In genomic region chr9:129897263-129897662, GRCh38 we compare ENCODE assay signal across 18 cellular contexts.
DNase-seq lines count a peak whose midpoint lies in the region; ATAC-seq and TF ChIP-seq lines count a peak whose summit lies in the region.
"Had no signal": no experiment of that assay in that cellular context is flagged by ENCODE, and none has a peak within 500 bp of the region (broad histone marks: within the 10 kb centered on the region; RNA-seq: fewer than 3 reads in every experiment).

No MANE protein-coding gene starts in this region.

- no peak for DNase-seq in activated T-cell treated with anti-CD3 and anti-CD28 coated beads, Interleukin-2, amount 50 U/mL, for 24 hours
- DNase-seq in activated T-cell treated with anti-CD3 and anti-CD28 coated beads, Interleukin-2, amount 50 U/mL, for 48 hours, result no peak
- DNase-seq in activated naive CD8-positive, alpha-beta T cell treated with anti-CD3 and anti-CD28 coated beads, Interleukin-2, amount 10 ng/mL, durations not matched to agents 7 days and 5 days, result no peak
- no peak for DNase-seq in stimulated activated effector memory CD8-positive, alpha-beta T cell treated with anti-CD3 and anti-CD28 coated beads, Interleukin-12 subunit alpha, Interleukin-12 subunit beta, amount 100 ng/mL, for 72 hours (ENCODE audit: low spot score in 2 of 2)
- DNase-seq in left lung, result no peak
- no peak for DNase-seq in NCI-H2081 treated with DMSO at 0.1 percent for 48 hours (lab: John Stamatoyannopoulos, UW)
- DNase-seq in CD14-positive monocyte (ENCODE audit: low spot score), result no peak
- DNase-seq: ACHN; DMS53; HFFc6; hypothalamus; islet precursor cell; NCI-H1417; NCI-H524 treated with DMSO at 0.1 percent for 48 hours; right cardiac atrium; stimulated activated CD8-positive, alpha-beta memory T cell treated with anti-CD3 and anti-CD28 coated beads, Interleukin-4, amount 100 ng/mL, for 48 hours had no signal

- no peaks in the 10 kb centered on the region for H3K9me3 ChIP-seq in KOPT-K1 (ENCODE audit: insufficient read depth, low read length, poor library complexity, severe bottlenecking)
- H3K9me3 ChIP-seq in left lung, result no peaks in the 10 kb centered on the region

- no peaks in the 10 kb centered on the region for H3K9me3 Mint-ChIP-seq in activated T-cell treated with anti-CD3 and anti-CD28 coated beads, Interleukin-2, amount 50 U/mL, for 24 hours
- H3K9me3 Mint-ChIP-seq in activated naive CD8-positive, alpha-beta T cell treated with anti-CD3 and anti-CD28 coated beads, Interleukin-2, amount 10 ng/mL, durations not matched to agents 7 days and 5 days, result no peaks in the 10 kb centered on the region
- H3K9me3 Mint-ChIP-seq in stimulated activated effector memory CD8-positive, alpha-beta T cell treated with anti-CD3 and anti-CD28 coated beads, Interleukin-12 subunit alpha, Interleukin-12 subunit beta, amount 100 ng/mL, for 72 hours, result no peaks in the 10 kb centered on the region
- peaks cover 0 to 5% (median 2%) of the 10 kb centered on the region in 7 donors for H3K9me3 Mint-ChIP-seq in CD14-positive monocyte
- H3K9me3 Mint-ChIP-seq: HFFc6 had no signal

- no peak for ATAC-seq in activated naive CD8-positive, alpha-beta T cell treated with anti-CD3 and anti-CD28 coated beads, Interleukin-2, amount 10 ng/mL, durations not matched to agents 7 days and 5 days (ENCODE audit: low read depth)
- ATAC-seq in stimulated activated effector memory CD8-positive, alpha-beta T cell treated with anti-CD3 and anti-CD28 coated beads, Interleukin-12 subunit alpha, Interleukin-12 subunit beta, amount 100 ng/mL, for 72 hours, result no peak
- no peak for ATAC-seq in left lung

- H3K36me3 ChIP-seq in KOPT-K1 (ENCODE audit: insufficient read depth, low read length) (peaks cover 73% of the 10 kb centered on the region), left lung (peaks cover 0 to 66% of the 10 kb centered on the region in 2 donors)

- H3K27ac ChIP-seq in KOPT-K1 (ENCODE audit: low read depth, low read length, poor library complexity, severe bottlenecking) (peak overlapping the region; percentile 100), left lung (no peak overlapping the region)
- H3K27ac ChIP-seq: C4-2B had no signal

- TF ChIP-seq CTCF in left lung (IDR thresholded peaks at IDR 0.05) (no peak), CD14-positive monocyte (IDR thresholded peaks at IDR 0.05) (no peak)

- no peak overlapping the region for H3K4me3 ChIP-seq in left lung

- peaks cover 0 to 27% of the 10 kb centered on the region in 2 donors for H3K4me1 ChIP-seq in left lung

- intact Hi-C loops in left lung (cut with DNase I), result no loop called here
- intact Hi-C loops in CD14-positive monocyte (cut with micrococcal nuclease), result no loop called here

- POLR2A ChIA-PET in activated naive CD8-positive, alpha-beta T cell treated with anti-CD3 and anti-CD28 coated beads, Interleukin-2, amount 10 ng/mL, durations not matched to agents 7 days and 5 days (lab: Charles Lee), result interaction anchor here (0.6 to 1.8 kb wide), 2 partner anchors 8 to 51 kb away, joined by 3 to 9 read pairs; no protein-coding TSS in a partner anchor

- H3K27me3 Mint-ChIP-seq in activated T-cell treated with anti-CD3 and anti-CD28 coated beads, Interleukin-2, amount 50 U/mL, for 24 hours, result no peaks in the 10 kb centered on the region
- no peaks in the 10 kb centered on the region for H3K27me3 Mint-ChIP-seq in activated naive CD8-positive, alpha-beta T cell treated with anti-CD3 and anti-CD28 coated beads, Interleukin-2, amount 10 ng/mL, durations not matched to agents 7 days and 5 days
- peaks cover 0 to 3% (median 1%) of the 10 kb centered on the region in 3 donors for H3K27me3 Mint-ChIP-seq in CD14-positive monocyte (ENCODE audit: low read depth in 3 of 3)

- H3K27me3 ChIP-seq in left lung, result no peaks in the 10 kb centered on the region

- H3K27ac Mint-ChIP-seq in activated T-cell treated with anti-CD3 and anti-CD28 coated beads, Interleukin-2, amount 50 U/mL, for 24 hours, result peak overlapping the region; percentile 100
- H3K27ac Mint-ChIP-seq in activated naive CD8-positive, alpha-beta T cell treated with anti-CD3 and anti-CD28 coated beads, Interleukin-2, amount 10 ng/mL, durations not matched to agents 7 days and 5 days, result peak overlapping the region; percentile 30
- peak overlapping the region; percentile 88 for H3K27ac Mint-ChIP-seq in stimulated activated effector memory CD8-positive, alpha-beta T cell treated with anti-CD3 and anti-CD28 coated beads, Interleukin-12 subunit alpha, Interleukin-12 subunit beta, amount 100 ng/mL, for 72 hours
- H3K27ac Mint-ChIP-seq in CD14-positive monocyte, result peak overlapping the region in 3 of 7 donors; percentile 12 to 46 (median 40)
- H3K27ac Mint-ChIP-seq: HFFc6 had no signal

- peaks cover 78% of the 10 kb centered on the region for H3K4me1 Mint-ChIP-seq in activated T-cell treated with anti-CD3 and anti-CD28 coated beads, Interleukin-2, amount 50 U/mL, for 24 hours (ENCODE audit: low read depth)
- peaks cover 51% of the 10 kb centered on the region for H3K4me1 Mint-ChIP-seq in activated naive CD8-positive, alpha-beta T cell treated with anti-CD3 and anti-CD28 coated beads, Interleukin-2, amount 10 ng/mL, durations not matched to agents 7 days and 5 days
- H3K4me1 Mint-ChIP-seq in stimulated activated effector memory CD8-positive, alpha-beta T cell treated with anti-CD3 and anti-CD28 coated beads, Interleukin-12 subunit alpha, Interleukin-12 subunit beta, amount 100 ng/mL, for 72 hours, result peaks cover 77% of the 10 kb centered on the region
- H3K4me1 Mint-ChIP-seq in CD14-positive monocyte, result peaks cover 24% of the 10 kb centered on the region

- no peak overlapping the region for H3K4me3 Mint-ChIP-seq in activated T-cell treated with anti-CD3 and anti-CD28 coated beads, Interleukin-2, amount 50 U/mL, for 24 hours
- no peak overlapping the region for H3K4me3 Mint-ChIP-seq in activated naive CD8-positive, alpha-beta T cell treated with anti-CD3 and anti-CD28 coated beads, Interleukin-2, amount 10 ng/mL, durations not matched to agents 7 days and 5 days
- H3K4me3 Mint-ChIP-seq in stimulated activated effector memory CD8-positive, alpha-beta T cell treated with anti-CD3 and anti-CD28 coated beads, Interleukin-12 subunit alpha, Interleukin-12 subunit beta, amount 100 ng/mL, for 72 hours, result peak overlapping the region; percentile 2
- H3K4me3 Mint-ChIP-seq in CD14-positive monocyte, result no peak overlapping the region
- H3K4me3 Mint-ChIP-seq: HFFc6 had no signal

- peaks cover 98% of the 10 kb centered on the region for H3K36me3 Mint-ChIP-seq in activated T-cell treated with anti-CD3 and anti-CD28 coated beads, Interleukin-2, amount 50 U/mL, for 24 hours (ENCODE audit: low read depth)
- peaks cover 74% of the 10 kb centered on the region for H3K36me3 Mint-ChIP-seq in activated naive CD8-positive, alpha-beta T cell treated with anti-CD3 and anti-CD28 coated beads, Interleukin-2, amount 10 ng/mL, durations not matched to agents 7 days and 5 days
- no peaks in the 10 kb centered on the region for H3K36me3 Mint-ChIP-seq in stimulated activated effector memory CD8-positive, alpha-beta T cell treated with anti-CD3 and anti-CD28 coated beads, Interleukin-12 subunit alpha, Interleukin-12 subunit beta, amount 100 ng/mL, for 72 hours
- peaks cover 76 to 90% of the 10 kb centered on the region in 2 donors for H3K36me3 Mint-ChIP-seq in CD14-positive monocyte
